Comparison of ENCODE assay signal across 25 cellular contexts in the genomic region with DNA sequence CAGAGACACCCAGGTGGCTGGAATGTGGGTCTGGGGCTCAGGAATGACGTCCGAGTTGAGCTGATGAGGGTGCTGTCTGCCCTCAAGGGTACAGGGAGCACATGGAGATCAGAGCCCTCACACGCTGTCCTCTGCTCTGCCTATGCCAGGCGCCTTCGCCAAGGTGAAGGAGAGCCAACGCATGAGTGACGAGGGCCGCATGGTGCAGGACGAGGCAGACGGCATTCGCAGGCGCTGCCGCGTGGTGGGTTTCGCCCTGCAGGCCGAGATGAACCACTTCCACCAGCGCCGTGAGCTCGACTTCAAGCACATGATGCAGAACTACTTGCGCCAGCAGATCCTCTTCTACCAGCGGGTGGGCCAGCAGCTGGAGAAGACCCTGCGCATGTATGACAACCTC. TPM values are rescaled to one million over a fixed set of nuclear protein-coding genes. Genes with fewer than 3 reads are reported as not detected.
"Had no signal": no experiment of that assay in that cellular context is flagged by ENCODE, and none has a peak within 500 bp of the region (broad histone marks: within the 10 kb centered on the region; RNA-seq: fewer than 3 reads in every experiment).

No MANE protein-coding gene starts in this region.

- H3K27me3 ChIP-seq: esophagus squamous epithelium, gastroesophageal sphincter, neural progenitor cell, stomach, upper lobe of left lung, vagina had no signal

- H2AFZ ChIP-seq: neural progenitor cell, parathyroid adenoma had no signal

- H3K9me3 ChIP-seq: esophagus squamous epithelium, gastroesophageal sphincter, left ventricle myocardium inferior, lower lobe of right lung, psoas muscle, stomach, upper lobe of left lung, vagina had no signal

- H3K36me3 Mint-ChIP-seq: memory B cell; mesothelial cell of epicardium; natural killer cell treated with Interleukin-12 subunit alpha and Interleukin-12 subunit beta and Interleukin-15 and Interleukin-18, amount 100 ng/mL, for 72 hours had no signal

- H3K9me3 Mint-ChIP-seq: memory B cell; mesothelial cell of epicardium; natural killer cell treated with Interleukin-12 subunit alpha and Interleukin-12 subunit beta and Interleukin-15 and Interleukin-18, amount 100 ng/mL, for 72 hours; neural progenitor cell had no signal

- DNase-seq: effector memory CD4-positive, alpha-beta T cell; esophagus squamous epithelium; foreskin fibroblast; glutamatergic neuron; islet precursor cell; left ventricle myocardium inferior; lower lobe of right lung; occipital lobe; retina; stimulated activated CD4-positive, alpha-beta T cell treated with anti-CD3 and anti-CD28 coated beads, Interleukin-2, amount 100 ng/mL, for 24 hours; stimulated activated CD4-positive, alpha-beta T cell treated with anti-CD3 and anti-CD28 coated beads, Interleukin-4, amount 100 ng/mL, for 4 hours; stimulated activated naive CD4-positive, alpha-beta T cell; stomach; substantia nigra; upper lobe of left lung had no signal

- H3K27me3 Mint-ChIP-seq: memory B cell; natural killer cell treated with Interleukin-12 subunit alpha and Interleukin-12 subunit beta and Interleukin-15 and Interleukin-18, amount 100 ng/mL, for 72 hours had no signal

- H3K4me3 Mint-ChIP-seq: memory B cell; mesothelial cell of epicardium; natural killer cell treated with Interleukin-12 subunit alpha and Interleukin-12 subunit beta and Interleukin-15 and Interleukin-18, amount 100 ng/mL, for 72 hours; neural progenitor cell had no signal

- H3K27ac Mint-ChIP-seq: memory B cell; mesothelial cell of epicardium; natural killer cell treated with Interleukin-12 subunit alpha and Interleukin-12 subunit beta and Interleukin-15 and Interleukin-18, amount 100 ng/mL, for 72 hours; neural progenitor cell had no signal

- H3K4me3 ChIP-seq: esophagus squamous epithelium, gastroesophageal sphincter, left ventricle myocardium inferior, lower lobe of right lung, neural progenitor cell, psoas muscle, skin epidermis, stomach, upper lobe of left lung, vagina had no signal

- ATAC-seq: gastroesophageal sphincter; lower lobe of right lung; natural killer cell treated with Interleukin-12 subunit alpha and Interleukin-12 subunit beta and Interleukin-15 and Interleukin-18, amount 100 ng/mL, for 72 hours; psoas muscle; sciatic nerve had no signal

- H3K36me3 ChIP-seq: neural progenitor cell had no signal

- H3K4me2 ChIP-seq: neural progenitor cell had no signal

- H3K4me1 Mint-ChIP-seq: memory B cell had no signal

- H3K79me2 ChIP-seq: parathyroid adenoma had no signal

- H3K27ac ChIP-seq: left ventricle myocardium inferior, lower lobe of right lung, neural progenitor cell, parathyroid adenoma, psoas muscle, vagina had no signal

- H3K4me1 ChIP-seq: parathyroid adenoma had no signal

RNA-seq across cellular contexts. Expression of a gene that starts 55.8 kb away (rescaled TPM):
- total RNA-seq: natural killer cell treated with Interleukin-12 subunit alpha and Interleukin-12 subunit beta and Interleukin-15 and Interleukin-18, amount 100 ng/mL, for 72 hours had no signal
